Comparison of ENCODE assay signal across 17 cellular contexts in genomic region chr11:43842021-43842420, GRCh38.
"Had no signal": no experiment of that assay in that cellular context is flagged by ENCODE, and none has a peak within 500 bp of the region (broad histone marks: within the 10 kb centered on the region; RNA-seq: fewer than 3 reads in every experiment).

No MANE protein-coding gene starts in this region.

- H3K27me3 Mint-ChIP-seq: naive B cell; naive thymus-derived CD8-positive, alpha-beta T cell had no signal

- H3K4me3 Mint-ChIP-seq: mesothelial cell of epicardium; naive B cell; naive thymus-derived CD8-positive, alpha-beta T cell had no signal

- H3K9me3 Mint-ChIP-seq: naive B cell; naive thymus-derived CD8-positive, alpha-beta T cell had no signal

- H3K4me1 Mint-ChIP-seq: mesothelial cell of epicardium had no signal

- DNase-seq: dermis blood vessel endothelial cell; dorsolateral prefrontal cortex; effector CD4-positive, alpha-beta T cell; effector memory CD4-positive, alpha-beta T cell; foreskin keratinocyte; heart left ventricle; hypothalamus; left cardiac atrium; left lung; left ventricle myocardium superior; lower lobe of right lung; mesenchymal stem cell; mucosa of descending colon; naive B cell; naive thymus-derived CD8-positive, alpha-beta T cell had no signal

- ATAC-seq: foreskin keratinocyte; gastroesophageal sphincter; heart left ventricle; left cardiac atrium; left lung; left ventricle myocardium superior; lower lobe of right lung; mucosa of descending colon; naive thymus-derived CD8-positive, alpha-beta T cell had no signal

- H3K27ac Mint-ChIP-seq: mesothelial cell of epicardium; naive B cell; naive thymus-derived CD8-positive, alpha-beta T cell had no signal
